Comparison of ENCODE assay signal across 1 cellular context in the genomic region with DNA sequence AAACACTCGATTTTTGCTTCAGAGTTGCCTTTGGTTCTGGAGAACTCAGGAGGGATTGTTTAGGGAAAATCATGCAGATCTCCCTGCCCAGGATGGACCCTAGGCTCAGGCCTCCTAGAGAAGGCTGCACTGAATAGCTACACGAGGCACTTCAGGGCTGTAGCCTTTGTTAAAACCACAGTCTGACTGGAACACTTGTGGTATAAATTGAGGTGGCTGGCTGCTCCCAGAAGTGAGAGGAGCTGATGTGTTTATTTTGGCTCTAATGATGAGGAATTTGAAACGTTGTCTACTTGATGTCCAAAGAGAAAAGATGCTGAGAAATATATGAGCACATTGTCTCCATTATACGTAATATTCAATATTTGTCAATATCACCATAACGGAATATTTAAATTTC.
TF ChIP-seq lines count a peak whose summit lies in the region.

No MANE protein-coding gene starts in this region.

TF ChIP-seq in IMR-90, 13 proteins besides CTCF, POLR2A, EP300 and RAD21:
- no peak for TF ChIP-seq MAFK (IDR thresholded peaks at IDR 0.05; ENCODE audit: low read depth, low read length)
- TF ChIP-seq BHLHE40 (IDR thresholded peaks at IDR 0.05; ENCODE audit: low read depth, low read length) = no peak
- TF ChIP-seq RFX5 (IDR thresholded peaks at IDR 0.05; ENCODE audit: low read depth, low read length) = no peak
- TF ChIP-seq FOS (IDR thresholded peaks at IDR 0.05; ENCODE audit: low read depth, low read length) = no peak
- TF ChIP-seq MXI1 (IDR thresholded peaks at IDR 0.05; ENCODE audit: borderline replicate concordance, low read depth, low read length) = no peak
- no peak for TF ChIP-seq RCOR1 (IDR thresholded peaks at IDR 0.05; ENCODE audit: insufficient replicate concordance, low read length)
- no peak for TF ChIP-seq NFE2L2 (IDR thresholded peaks at IDR 0.05; ENCODE audit: low read depth, low read length)
- TF ChIP-seq, protein P1, sequence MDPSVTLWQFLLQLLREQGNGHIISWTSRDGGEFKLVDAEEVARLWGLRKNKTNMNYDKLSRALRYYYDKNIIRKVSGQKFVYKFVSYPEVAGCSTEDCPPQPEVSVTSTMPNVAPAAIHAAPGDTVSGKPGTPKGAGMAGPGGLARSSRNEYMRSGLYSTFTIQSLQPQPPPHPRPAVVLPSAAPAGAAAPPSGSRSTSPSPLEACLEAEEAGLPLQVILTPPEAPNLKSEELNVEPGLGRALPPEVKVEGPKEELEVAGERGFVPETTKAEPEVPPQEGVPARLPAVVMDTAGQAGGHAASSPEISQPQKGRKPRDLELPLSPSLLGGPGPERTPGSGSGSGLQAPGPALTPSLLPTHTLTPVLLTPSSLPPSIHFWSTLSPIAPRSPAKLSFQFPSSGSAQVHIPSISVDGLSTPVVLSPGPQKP (IDR thresholded peaks at IDR 0.05; ENCODE audit: borderline replicate concordance, low read depth, low read length) = no peak
- TF ChIP-seq CHD1 (IDR thresholded peaks at IDR 0.05; ENCODE audit: low read depth, low read length) = no peak
- TF ChIP-seq, protein P2, sequence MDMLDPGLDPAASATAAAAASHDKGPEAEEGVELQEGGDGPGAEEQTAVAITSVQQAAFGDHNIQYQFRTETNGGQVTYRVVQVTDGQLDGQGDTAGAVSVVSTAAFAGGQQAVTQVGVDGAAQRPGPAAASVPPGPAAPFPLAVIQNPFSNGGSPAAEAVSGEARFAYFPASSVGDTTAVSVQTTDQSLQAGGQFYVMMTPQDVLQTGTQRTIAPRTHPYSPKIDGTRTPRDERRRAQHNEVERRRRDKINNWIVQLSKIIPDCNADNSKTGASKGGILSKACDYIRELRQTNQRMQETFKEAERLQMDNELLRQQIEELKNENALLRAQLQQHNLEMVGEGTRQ (IDR thresholded peaks at IDR 0.05; ENCODE audit: low read depth, low read length) = no peak
- no peak for TF ChIP-seq SMC3 (IDR thresholded peaks at IDR 0.05; ENCODE audit: low read depth, low read length)
- no peak for TF ChIP-seq CEBPB (IDR thresholded peaks at IDR 0.05; ENCODE audit: low read depth, low read length)
- TF ChIP-seq MAZ (IDR thresholded peaks at IDR 0.05; ENCODE audit: borderline replicate concordance, low read depth, low read length) = no peak
